ENCODE assay signal across 2 cellular contexts in genomic region chr9:123059472-123060220, GRCh38.
TF ChIP-seq lines count a peak whose summit lies in the region.

No MANE protein-coding gene starts in this region.

TF ChIP-seq in SK-N-SH, 30 proteins besides CTCF, POLR2A, EP300 and RAD21 (continued from another document):
- TF ChIP-seq PBX3 (IDR thresholded peaks at IDR 0.05) (peak; percentile 51), USF1 (IDR thresholded peaks at IDR 0.05; ENCODE audit: borderline replicate concordance, low read depth) (no peak)

TF ChIP-seq in liver, 16 proteins besides CTCF, POLR2A, EP300 and RAD21 (continued from another document):
- no peak for TF ChIP-seq REST (IDR thresholded peaks at IDR 0.05)
- TF ChIP-seq RXRA (IDR thresholded peaks at IDR 0.05), result no peak
- no peak for TF ChIP-seq YY1 (IDR thresholded peaks at IDR 0.05)
- no peak for TF ChIP-seq MAX (IDR thresholded peaks at IDR 0.05)
- TF ChIP-seq HNF4G (IDR thresholded peaks at IDR 0.05), result peak; percentile 40
- TF ChIP-seq NR2F2 (IDR thresholded peaks at IDR 0.05), result no peak
- no peak for TF ChIP-seq EGR1 (IDR thresholded peaks at IDR 0.05; ENCODE audit: low read depth in 2 of 2)
- no peak for TF ChIP-seq ZBTB33 (IDR thresholded peaks at IDR 0.05)
- TF ChIP-seq HNF4A (conservative IDR thresholded peaks at IDR 0.05), result peak; percentile 24 to 61
